Comparison of ENCODE assay signal across 11 cellular contexts in the genomic region with DNA sequence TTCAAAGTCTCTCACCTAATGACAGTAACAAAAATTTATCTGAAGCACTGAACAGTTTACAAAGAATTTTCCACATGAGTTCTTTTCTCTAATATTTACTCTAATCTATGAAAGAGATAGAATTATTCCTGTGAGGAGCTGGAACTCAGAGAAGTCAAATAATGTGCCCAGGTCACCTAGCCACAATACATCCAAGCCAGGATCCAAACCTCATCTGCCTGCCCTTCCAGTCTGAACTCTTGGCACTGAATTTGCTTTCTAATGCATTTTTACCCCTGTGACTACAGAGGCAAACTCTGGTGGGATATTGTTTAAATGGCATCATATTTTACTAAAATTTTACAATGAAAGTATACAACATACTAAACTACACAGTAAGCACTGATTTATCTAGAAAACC.
"Had no signal": no experiment of that assay in that cellular context is flagged by ENCODE, and none has a peak within 500 bp of the region (broad histone marks: within the 10 kb centered on the region; RNA-seq: fewer than 3 reads in every experiment).

No MANE protein-coding gene starts in this region.

- H2AFZ ChIP-seq: GM23248, GM23338 had no signal

- H3K9me3 ChIP-seq: HAP-1 had no signal

- H3K4me3 Mint-ChIP-seq: GM23338, H9, HFFc6 had no signal

- DNase-seq: GM23248, GOT3, H7, H9, HCEC 1CT, HFFc6 had no signal

- H3K27ac ChIP-seq: GM23248 had no signal

- H3K9me3 Mint-ChIP-seq: GM23338 had no signal

- H3K27ac Mint-ChIP-seq: GM23338, H9, HFFc6 had no signal

- H3K4me2 ChIP-seq: GM23338 had no signal

- H3K4me3 ChIP-seq: GM23248, GM23338, HAP-1 had no signal

- H3K36me3 ChIP-seq: HAP-1 had no signal

- ATAC-seq: GM23338, HCT116 had no signal

- FAIRE-seq: H1, H54 had no signal

- H3K9ac ChIP-seq: GM23248 had no signal
